ENCODE assay signal across 9 cellular contexts in the genomic region with DNA sequence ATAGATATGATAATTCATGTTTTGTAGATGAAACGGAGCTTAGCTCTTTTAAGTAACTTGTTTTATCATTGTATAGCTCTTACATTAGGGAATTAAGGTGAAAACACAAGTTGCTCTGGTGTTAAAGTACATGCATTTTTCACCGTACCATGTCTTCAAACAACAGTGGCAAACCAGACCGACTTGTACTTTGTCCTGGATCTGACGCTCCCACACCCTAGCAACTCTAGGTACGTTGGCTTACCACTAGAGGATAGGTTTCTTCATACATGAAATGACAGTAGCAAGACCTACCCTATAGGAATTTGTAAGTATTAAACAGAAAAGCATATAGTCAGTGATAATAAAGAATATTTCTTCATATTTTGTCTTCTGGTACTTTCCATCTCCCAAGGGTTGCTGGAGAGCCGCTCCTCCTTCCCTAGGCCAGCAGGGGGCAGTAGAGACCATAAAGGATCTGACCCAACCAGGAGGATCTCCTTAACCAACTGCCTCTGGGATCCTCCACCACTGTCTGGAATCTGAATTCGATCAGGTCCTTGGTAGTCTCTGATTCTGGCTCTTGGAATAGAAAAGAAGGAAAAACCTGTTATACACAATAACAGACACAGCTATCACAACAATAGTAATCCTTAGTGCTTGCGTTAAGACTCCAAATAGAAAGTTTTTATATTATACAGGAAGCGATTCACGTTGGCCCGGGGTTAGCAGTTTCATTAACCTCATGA.
DNase-seq lines count a peak whose midpoint lies in the region; ATAC-seq, FAIRE-seq and TF ChIP-seq lines count a peak whose summit lies in the region.
"Had no signal": no experiment of that assay in that cellular context is flagged by ENCODE, and none has a peak within 500 bp of the region (broad histone marks: within the 10 kb centered on the region; RNA-seq: fewer than 3 reads in every experiment).

No MANE protein-coding gene starts in this region.

- no peaks in the 10 kb centered on the region for H3K79me2 ChIP-seq in osteoblast (ENCODE audit: insufficient read depth, low read length)

- H3K4me3 ChIP-seq in AG04449 (ENCODE audit: low read depth, low read length) (no peak overlapping the region), osteoblast (ENCODE audit: insufficient read depth, low read length) (no peak overlapping the region)

- peak; percentile 62 for FAIRE-seq in GM12891 (lab: Jason Lieb, UNC)

- H3K4me2 ChIP-seq in osteoblast (ENCODE audit: insufficient read depth, low read length) = peak overlapping the region; percentile 24

- DNase-seq in AG04449 (ENCODE audit: low read depth, low spot score) = no peak
- DNase-seq in GM12891 (ENCODE audit: insufficient read length, low spot score) = peak; percentile 28
- peak; percentile 78 for DNase-seq in NCI-H2227 treated with DMSO at 0.1 percent for 48 hours (lab: John Stamatoyannopoulos, UW)
- peak; percentile 56 to 66 for DNase-seq in activated CD4-positive, alpha-beta T cell treated with anti-CD3 and anti-CD28 coated beads, Interleukin-2, amount 50 U/mL, for 48 hours
- DNase-seq in fibroblast of the conjunctiva (ENCODE audit: low read depth) = peak; percentile 20
- peak; percentile 85 for DNase-seq in osteoblast (ENCODE audit: insufficient read length, low spot score, missing footprints)

- no peaks in the 10 kb centered on the region for H3K27me3 ChIP-seq in osteoblast (ENCODE audit: insufficient read depth, low read length)

- no peaks in the 10 kb centered on the region for H4K20me1 ChIP-seq in osteoblast (ENCODE audit: insufficient read depth, low read length)

- CTCF ChIA-PET in AG04449 (lab: Yijun Ruan, JAX) = interaction anchor here (0.7 to 3.6 kb wide), 19 partner anchors 8 to 735 kb away, joined by 3 to 42 read pairs (median 4); no protein-coding TSS in a partner anchor

- no peaks in the 10 kb centered on the region for H3K9me3 ChIP-seq in osteoblast (ENCODE audit: low read depth, low read length)

- no peaks in the 10 kb centered on the region for H3K4me1 ChIP-seq in osteoblast (ENCODE audit: insufficient read depth, low read length)

- no peak overlapping the region for H3K27ac ChIP-seq in osteoblast (ENCODE audit: low read depth, low read length)

- peak; percentile 81 for ATAC-seq in HG02981 (IDR thresholded peaks at IDR 0.05; ENCODE audit: unreplicated experiment)
- ATAC-seq in GM21737 (IDR thresholded peaks at IDR 0.05; ENCODE audit: unreplicated experiment) = no peak
- ATAC-seq: naive thymus-derived CD4-positive, alpha-beta T cell had no signal

- TF ChIP-seq POLR2A in GM12891 (IDR thresholded peaks at IDR 0.05; ENCODE audit: low read depth, low read length) = no peak

- no peaks in the 10 kb centered on the region for H3K36me3 ChIP-seq in osteoblast (ENCODE audit: insufficient read depth, low read length)

- no peak overlapping the region for H2AFZ ChIP-seq in osteoblast (ENCODE audit: low read length)

- POLR2A ChIA-PET in AG04449 (lab: Yijun Ruan, JAX) = no interaction called here

- peak; percentile 87 for TF ChIP-seq CTCF in AG04449 (IDR thresholded peaks at IDR 0.05; ENCODE audit: insufficient read depth, low read length, missing control alignments)
- TF ChIP-seq CTCF in osteoblast (IDR thresholded peaks at IDR 0.05; ENCODE audit: extremely low read depth, low read depth, low read length) = peak; percentile 89

TF ChIP-seq in GM12891, 5 proteins besides CTCF, POLR2A, EP300 and RAD21:
- TF ChIP-seq PAX5 (IDR thresholded peaks at IDR 0.05; ENCODE audit: insufficient read depth, low read length, severe bottlenecking) (no peak), SPI1 (IDR thresholded peaks at IDR 0.05; ENCODE audit: low read depth, low read length) (no peak), POU2F2 (IDR thresholded peaks at IDR 0.05; ENCODE audit: low read depth, low read length) (no peak), TAF1 (IDR thresholded peaks at IDR 0.05; ENCODE audit: low read depth, low read length) (no peak), POLR2AphosphoS5 (IDR thresholded peaks at IDR 0.05; ENCODE audit: low read depth, low read length) (no peak)
